16 cellular contexts compared by ENCODE assay signal in the genomic region with DNA sequence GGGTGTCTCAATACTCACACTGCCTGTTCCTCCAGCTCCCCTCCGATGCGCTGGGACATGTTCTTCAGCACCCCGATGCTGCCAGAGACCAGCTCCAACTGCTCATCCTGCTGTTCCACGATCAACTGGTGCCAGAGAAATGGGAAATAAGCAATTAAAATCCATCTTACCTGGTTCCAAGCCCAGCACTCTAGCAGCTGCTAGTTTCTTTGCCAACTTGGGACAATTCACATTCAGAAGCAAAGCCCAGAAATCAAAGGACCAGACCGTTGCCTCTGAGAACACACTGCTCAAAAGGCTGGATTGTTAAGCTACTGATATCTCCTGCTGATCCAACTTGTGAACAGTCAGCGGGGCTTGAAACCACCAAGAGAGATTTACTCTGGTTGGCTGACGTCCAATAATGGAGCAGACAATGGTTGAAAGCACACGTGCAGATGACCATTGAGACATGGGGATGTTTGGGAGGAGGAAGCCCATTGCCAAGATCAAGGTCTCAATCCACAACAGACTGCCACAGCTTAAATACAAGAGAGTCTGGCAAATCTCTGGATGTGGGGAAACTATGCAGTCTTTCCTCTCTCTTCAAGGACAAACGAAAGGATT. TPM values are rescaled to one million over a fixed set of nuclear protein-coding genes. Genes with fewer than 3 reads are reported as not detected.
A peak's percentile ranks its signal among the peaks of the same experiment; 100 is the strongest.
DNase-seq lines count a peak whose midpoint lies in the region; ATAC-seq lines count a peak whose summit lies in the region.
"Had no signal": no experiment of that assay in that cellular context is flagged by ENCODE, and none has a peak within 500 bp of the region (broad histone marks: within the 10 kb centered on the region; RNA-seq: fewer than 3 reads in every experiment).

No MANE protein-coding gene starts in this region.

- peaks cover 9% of the 10 kb centered on the region for H3K4me1 Mint-ChIP-seq in stimulated activated effector memory CD8-positive, alpha-beta T cell treated with anti-CD3 and anti-CD28 coated beads, Interleukin-12 subunit alpha, Interleukin-12 subunit beta, amount 100 ng/mL, for 72 hours

- no peak overlapping the region for H3K4me3 Mint-ChIP-seq in stimulated activated effector memory CD8-positive, alpha-beta T cell treated with anti-CD3 and anti-CD28 coated beads, Interleukin-12 subunit alpha, Interleukin-12 subunit beta, amount 100 ng/mL, for 72 hours
- H3K4me3 Mint-ChIP-seq: effector memory CD8-positive, alpha-beta T cell had no signal

- no peak for ATAC-seq in stimulated activated effector memory CD8-positive, alpha-beta T cell treated with anti-CD3 and anti-CD28 coated beads, Interleukin-12 subunit alpha, Interleukin-12 subunit beta, amount 100 ng/mL, for 72 hours
- ATAC-seq in HG03457 (IDR thresholded peaks at IDR 0.05; ENCODE audit: unreplicated experiment): no peak
- no peak for ATAC-seq in GM18868 (IDR thresholded peaks at IDR 0.05; ENCODE audit: unreplicated experiment)
- ATAC-seq: A549; effector memory CD8-positive, alpha-beta T cell; HCT116; heart left ventricle had no signal

- peaks cover 100% of the 10 kb centered on the region for H3K36me3 Mint-ChIP-seq in stimulated activated effector memory CD8-positive, alpha-beta T cell treated with anti-CD3 and anti-CD28 coated beads, Interleukin-12 subunit alpha, Interleukin-12 subunit beta, amount 100 ng/mL, for 72 hours

- H3K9me3 Mint-ChIP-seq in stimulated activated effector memory CD8-positive, alpha-beta T cell treated with anti-CD3 and anti-CD28 coated beads, Interleukin-12 subunit alpha, Interleukin-12 subunit beta, amount 100 ng/mL, for 72 hours: no peaks in the 10 kb centered on the region
- H3K9me3 Mint-ChIP-seq: effector memory CD8-positive, alpha-beta T cell had no signal

- DNase-seq in NCI-H510A treated with DMSO at 0.1 percent for 48 hours (lab: John Stamatoyannopoulos, UW): peak; percentile 11
- no peak for DNase-seq in NCI-H510A (lab: John Stamatoyannopoulos, UW)
- peak; percentile 94 for DNase-seq in NCI-H345 treated with DMSO at 0.1 percent for 48 hours (lab: John Stamatoyannopoulos, UW; ENCODE audit: unreplicated experiment)
- peak; percentile 68 for DNase-seq in dermis blood vessel endothelial cell
- DNase-seq in stimulated activated effector memory CD8-positive, alpha-beta T cell treated with anti-CD3 and anti-CD28 coated beads, Interleukin-12 subunit alpha, Interleukin-12 subunit beta, amount 100 ng/mL, for 72 hours (ENCODE audit: low spot score in 2 of 2): no peak
- DNase-seq in NCI-H2171 (lab: John Stamatoyannopoulos, UW): no peak
- DNase-seq: activated T-cell treated with anti-CD3 and anti-CD28 coated beads, Interleukin-2, amount 50 U/mL, for 1 hour; amniotic stem cell; effector memory CD8-positive, alpha-beta T cell; heart left ventricle; SHP77 treated with DMSO at 0.1 percent for 48 hours; stimulated activated CD4-positive, alpha-beta T cell treated with anti-CD3 and anti-CD28 coated beads, Interleukin-12 subunit alpha, Interleukin-12 subunit beta, amount 100 ng/mL, for 4 hours had no signal

- H3K27ac Mint-ChIP-seq in stimulated activated effector memory CD8-positive, alpha-beta T cell treated with anti-CD3 and anti-CD28 coated beads, Interleukin-12 subunit alpha, Interleukin-12 subunit beta, amount 100 ng/mL, for 72 hours: peak overlapping the region; percentile 21

RNA-seq across cellular contexts. Expression of a gene that starts 34.3 kb away (rescaled TPM):
- total RNA-seq in dermis blood vessel endothelial cell: 50.3 and 66.0 TPM in 2 replicates

RNA-seq across cellular contexts. Expression of a gene that starts 45.5 kb away (rescaled TPM):
- 2.9 and 4.0 TPM in 2 replicates for total RNA-seq in dermis blood vessel endothelial cell

Comparison
In these comparisons a context has a peak if more than half of its experiments do, and no peak if none do; other contexts are left out.
1. DNase-seq: peak in NCI-H510A treated with DMSO at 0.1 percent for 48 hours (single experiment), NCI-H345 treated with DMSO at 0.1 percent for 48 hours (single experiment) and dermis blood vessel endothelial cell (single experiment); none in NCI-H510A (single experiment), stimulated activated effector memory CD8-positive, alpha-beta T cell treated with anti-CD3 and anti-CD28 coated beads, Interleukin-12 subunit alpha, Interleukin-12 subunit beta, amount 100 ng/mL, for 72 hours (0 of 2) and NCI-H2171 (single experiment).